ENCODE assay signal across 8 cellular contexts in the genomic region with DNA sequence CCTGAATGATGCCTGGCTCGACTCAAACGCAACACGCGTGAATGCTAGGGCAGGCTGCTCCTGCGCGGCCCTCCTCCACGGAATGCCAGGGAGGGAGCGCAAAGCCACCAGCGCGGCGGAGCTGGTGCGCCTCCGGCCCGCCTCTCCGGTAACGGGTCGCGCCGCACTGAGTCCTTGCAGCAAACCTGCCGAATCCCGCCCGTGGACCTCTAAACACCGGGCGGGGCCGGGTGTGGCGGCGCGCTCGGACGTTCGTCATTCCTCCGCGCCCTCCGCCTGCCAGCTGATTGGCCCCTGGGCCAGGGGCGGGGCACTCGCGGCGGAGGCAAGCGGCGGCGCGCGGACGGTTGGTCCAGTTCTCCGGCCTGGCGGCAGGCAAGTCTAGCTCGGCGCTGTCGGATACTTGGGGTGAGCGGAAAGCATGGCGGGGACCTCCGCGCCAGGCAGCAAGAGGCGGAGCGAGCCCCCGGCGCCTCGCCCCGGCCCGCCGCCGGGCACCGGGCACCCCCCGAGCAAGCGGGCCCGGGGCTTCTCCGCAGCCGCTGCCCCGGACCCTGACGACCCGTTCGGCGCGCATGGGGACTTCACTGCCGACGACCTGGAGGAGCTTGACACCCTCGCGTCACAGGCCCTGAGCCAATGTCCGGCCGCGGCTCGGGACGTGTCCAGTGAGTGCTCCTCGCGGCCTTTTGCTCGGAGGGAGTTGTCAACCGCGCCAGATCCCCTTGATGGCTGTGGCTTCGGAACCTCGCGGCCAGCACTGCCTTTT. TPM values are rescaled to one million over a fixed set of nuclear protein-coding genes. Genes with fewer than 3 reads are reported as not detected.
DNase-seq lines count a peak whose midpoint lies in the region; ATAC-seq and TF ChIP-seq lines count a peak whose summit lies in the region.

A gene (plus strand): TSS at position 313 of the 769 bp plus-strand sequence. CDS start 109 bp downstream, at position 422.

- H3K36me3 Mint-ChIP-seq in Calu3 (ENCODE audit: insufficient read depth, unreplicated experiment) = peaks cover 57% of the 10 kb centered on the region

- no peaks in the 10 kb centered on the region for H3K27me3 ChIP-seq in HUES6 (ENCODE audit: control insufficient read depth, insufficient read depth, low read length)
- no peaks in the 10 kb centered on the region for H3K27me3 ChIP-seq in mucosa of stomach (ENCODE audit: control insufficient read depth, insufficient read depth, low read length)

- peak within 1 kb of the TSS; percentile 99 for H3K4me3 Mint-ChIP-seq in Calu3 (ENCODE audit: low read depth, unreplicated experiment)

- peak; percentile 86 for ATAC-seq in GM21390 (IDR thresholded peaks at IDR 0.05; ENCODE audit: unreplicated experiment)

- H3K9me3 Mint-ChIP-seq in Calu3 (ENCODE audit: low read depth, unreplicated experiment) = no peaks in the 10 kb centered on the region

- peaks cover 28% of the 10 kb centered on the region for H3K4me1 Mint-ChIP-seq in Calu3 (ENCODE audit: low read depth, unreplicated experiment)

- DNase-seq in Calu3 (peak; percentile 94), epithelial cell of proximal tubule (ENCODE audit: low read depth) (no peak)
- DNase-seq in activated T-cell treated with anti-CD3 and anti-CD28 coated beads, Interleukin-2, amount 50 U/mL, for 1 hour = peak; percentile 90
- peak; percentile 91 for DNase-seq in stimulated activated CD8-positive, alpha-beta memory T cell treated with anti-CD3 and anti-CD28 coated beads, Interleukin-4, amount 100 ng/mL, for 48 hours

- H3K4me3 ChIP-seq in HUES6 (ENCODE audit: low read depth, low read length) = peak within 1 kb of the TSS; percentile 100
- peak within 1 kb of the TSS; percentile 87 for H3K4me3 ChIP-seq in epithelial cell of proximal tubule (ENCODE audit: low read depth, low read length)
- peak within 1 kb of the TSS; percentile 80 for H3K4me3 ChIP-seq in mucosa of stomach (ENCODE audit: low read length)

- no peaks in the 10 kb centered on the region for H3K9me3 ChIP-seq in HUES6 (ENCODE audit: control insufficient read depth, insufficient read depth, low read depth, low read length)
- H3K9me3 ChIP-seq in mucosa of stomach (ENCODE audit: control insufficient read depth, low read length) = no peaks in the 10 kb centered on the region

- intact Hi-C loops in Calu3 (cut with micrococcal nuclease; ENCODE audit: unreplicated experiment) = no loop called here

- no peaks in the 10 kb centered on the region for H3K27me3 Mint-ChIP-seq in Calu3 (ENCODE audit: unreplicated experiment)

- peak within 1 kb of the TSS; percentile 94 for H3K27ac Mint-ChIP-seq in Calu3 (ENCODE audit: unreplicated experiment)

- peak within 1 kb of the TSS; percentile 96 for H3K9ac ChIP-seq in HUES6 (ENCODE audit: low read length)
- H3K9ac ChIP-seq in mucosa of stomach (ENCODE audit: low read length) = peak within 1 kb of the TSS; percentile 80

- peak within 1 kb of the TSS; percentile 70; the same call in 1 of the 2 replicates for H3K27ac ChIP-seq in HUES6 (ENCODE audit: low read depth, low read length)

- TF ChIP-seq CTCF in Calu3 (IDR thresholded peaks at IDR 0.05; ENCODE audit: unreplicated experiment) (no peak), epithelial cell of proximal tubule (conservative IDR thresholded peaks at IDR 0.05; ENCODE audit: low read depth, low read length) (no peak)

- H3K36me3 ChIP-seq in HUES6 (ENCODE audit: control insufficient read depth, insufficient read depth, low read length) (peaks cover 44% of the 10 kb centered on the region), mucosa of stomach (ENCODE audit: control insufficient read depth, insufficient read depth, low read length) (no peaks in the 10 kb centered on the region)

- CTCF ChIA-PET in Calu3 (lab: Charles Lee) = interaction anchor here (0.5 to 2.5 kb wide), 4 partner anchors 10 to 1002 kb away, joined by 3 to 16 read pairs (median 4); no protein-coding TSS in a partner anchor

- no TSS peak for BruUV-seq in Calu3 (replicated peaks; lab: Mats Ljungman, UMichigan)

- H3K4me1 ChIP-seq in HUES6 (ENCODE audit: control insufficient read depth, insufficient read depth, low read length) (peaks cover 14% of the 10 kb centered on the region; the same call in 1 of the 2 replicates), mucosa of stomach (ENCODE audit: control insufficient read depth, insufficient read depth, low read length) (peaks cover 9% of the 10 kb centered on the region)

TF ChIP-seq in PFSK-1, 5 proteins besides CTCF, POLR2A, EP300 and RAD21:
- TF ChIP-seq, protein P1, sequence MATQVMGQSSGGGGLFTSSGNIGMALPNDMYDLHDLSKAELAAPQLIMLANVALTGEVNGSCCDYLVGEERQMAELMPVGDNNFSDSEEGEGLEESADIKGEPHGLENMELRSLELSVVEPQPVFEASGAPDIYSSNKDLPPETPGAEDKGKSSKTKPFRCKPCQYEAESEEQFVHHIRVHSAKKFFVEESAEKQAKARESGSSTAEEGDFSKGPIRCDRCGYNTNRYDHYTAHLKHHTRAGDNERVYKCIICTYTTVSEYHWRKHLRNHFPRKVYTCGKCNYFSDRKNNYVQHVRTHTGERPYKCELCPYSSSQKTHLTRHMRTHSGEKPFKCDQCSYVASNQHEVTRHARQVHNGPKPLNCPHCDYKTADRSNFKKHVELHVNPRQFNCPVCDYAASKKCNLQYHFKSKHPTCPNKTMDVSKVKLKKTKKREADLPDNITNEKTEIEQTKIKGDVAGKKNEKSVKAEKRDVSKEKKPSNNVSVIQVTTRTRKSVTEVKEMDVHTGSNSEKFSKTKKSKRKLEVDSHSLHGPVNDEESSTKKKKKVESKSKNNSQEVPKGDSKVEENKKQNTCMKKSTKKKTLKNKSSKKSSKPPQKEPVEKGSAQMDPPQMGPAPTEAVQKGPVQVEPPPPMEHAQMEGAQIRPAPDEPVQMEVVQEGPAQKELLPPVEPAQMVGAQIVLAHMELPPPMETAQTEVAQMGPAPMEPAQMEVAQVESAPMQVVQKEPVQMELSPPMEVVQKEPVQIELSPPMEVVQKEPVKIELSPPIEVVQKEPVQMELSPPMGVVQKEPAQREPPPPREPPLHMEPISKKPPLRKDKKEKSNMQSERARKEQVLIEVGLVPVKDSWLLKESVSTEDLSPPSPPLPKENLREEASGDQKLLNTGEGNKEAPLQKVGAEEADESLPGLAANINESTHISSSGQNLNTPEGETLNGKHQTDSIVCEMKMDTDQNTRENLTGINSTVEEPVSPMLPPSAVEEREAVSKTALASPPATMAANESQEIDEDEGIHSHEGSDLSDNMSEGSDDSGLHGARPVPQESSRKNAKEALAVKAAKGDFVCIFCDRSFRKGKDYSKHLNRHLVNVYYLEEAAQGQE (IDR thresholded peaks at IDR 0.05; ENCODE audit: insufficient read depth in 1 of 2, low read depth in 2 of 2, low read length in 2 of 2) = peak in 1 of 2 experiments; percentile 53; a peak in 1 of 4 replicates
- TF ChIP-seq POLR2AphosphoS5 (IDR thresholded peaks at IDR 0.05; ENCODE audit: low read depth, low read length) = peak; percentile 96
- peak; percentile 62; the same call in 1 of the 2 replicates for TF ChIP-seq SIN3A (IDR thresholded peaks at IDR 0.05; ENCODE audit: borderline replicate concordance, insufficient read depth, low read length)
- TF ChIP-seq FOXP2 (optimal IDR thresholded peaks at IDR 0.05; ENCODE audit: borderline replicate concordance, extremely low read depth, extremely low read length, insufficient read depth) = peak; percentile 81
- TF ChIP-seq TAF1 (IDR thresholded peaks at IDR 0.05; ENCODE audit: borderline replicate concordance, insufficient read depth, low read length) = peak; percentile 90; the same call in 1 of the 2 replicates

RNA-seq across cellular contexts. Expression of the gene that starts here (rescaled TPM):
- 12.5 and 13.7 TPM in 2 replicates for total RNA-seq in Calu3 (2022)
- polyA plus RNA-seq in PFSK-1 (2012; ENCODE audit: insufficient read length, low read depth) = 9.3 TPM
- total RNA-seq in epithelial cell of proximal tubule = 5.9 and 9.8 TPM in 2 replicates
